15 cellular contexts compared by ENCODE assay signal in genomic region chr11:76568621-76569020, GRCh38.
A peak's percentile ranks its signal among the peaks of the same experiment; 100 is the strongest.
DNase-seq lines count a peak whose midpoint lies in the region; ATAC-seq and TF ChIP-seq lines count a peak whose summit lies in the region.
"Had no signal": no experiment of that assay in that cellular context is flagged by ENCODE, and none has a peak within 500 bp of the region (broad histone marks: within the 10 kb centered on the region; RNA-seq: fewer than 3 reads in every experiment).

No MANE protein-coding gene starts in this region.

- intact Hi-C loops in activated T-helper 2 cell treated with anti-CD3 and anti-CD28 coated beads, Interferon-gamma antibody, Interleukin-2, Interleukin-4, amounts not matched to agents 10 μg/mL and 5 μg/mL and 100 μg/mL, durations not matched to agents 14 hours and 24 hours and 36 hours (cut with micrococcal nuclease), result loop anchor here (2.0 kb wide), 1 partner anchor 20 kb away; no protein-coding TSS in a partner anchor

- peak overlapping the region; percentile 9 for H3K27ac Mint-ChIP-seq in T-helper 2 cell treated with Interferon-gamma antibody and Interleukin-4, amounts not matched to agents 5 μg/mL and 100 μg/mL, for 36 hours
- H3K27ac Mint-ChIP-seq in activated T-helper 2 cell treated with anti-CD3 and anti-CD28 coated beads, Interferon-gamma antibody, Interleukin-2, Interleukin-4, amounts not matched to agents 10 μg/mL and 5 μg/mL and 100 μg/mL, durations not matched to agents 14 hours and 24 hours and 36 hours, result peak overlapping the region; percentile 31
- H3K27ac Mint-ChIP-seq in chondrocyte (ENCODE audit: unreplicated experiment), result peak overlapping the region; percentile 32
- H3K27ac Mint-ChIP-seq: B cell; CD4-positive, alpha-beta T cell; CD8-positive, alpha-beta T cell had no signal

- H3K27me3 Mint-ChIP-seq in T-helper 2 cell treated with Interferon-gamma antibody and Interleukin-4, amounts not matched to agents 5 μg/mL and 100 μg/mL, for 36 hours (ENCODE audit: low read depth), result no peaks in the 10 kb centered on the region
- no peaks in the 10 kb centered on the region for H3K27me3 Mint-ChIP-seq in activated T-helper 2 cell treated with anti-CD3 and anti-CD28 coated beads, Interferon-gamma antibody, Interleukin-2, Interleukin-4, amounts not matched to agents 10 μg/mL and 5 μg/mL and 100 μg/mL, durations not matched to agents 14 hours and 24 hours and 36 hours (ENCODE audit: low read depth)
- H3K27me3 Mint-ChIP-seq in chondrocyte (ENCODE audit: low read depth), result no peaks in the 10 kb centered on the region
- H3K27me3 Mint-ChIP-seq: CD4-positive, alpha-beta T cell had no signal

- H3K4me3 Mint-ChIP-seq in T-helper 2 cell treated with Interferon-gamma antibody and Interleukin-4, amounts not matched to agents 5 μg/mL and 100 μg/mL, for 36 hours, result peak overlapping the region; percentile 59
- no peak overlapping the region for H3K4me3 Mint-ChIP-seq in activated T-helper 2 cell treated with anti-CD3 and anti-CD28 coated beads, Interferon-gamma antibody, Interleukin-2, Interleukin-4, amounts not matched to agents 10 μg/mL and 5 μg/mL and 100 μg/mL, durations not matched to agents 14 hours and 24 hours and 36 hours (ENCODE audit: low read depth)
- H3K4me3 Mint-ChIP-seq in chondrocyte (ENCODE audit: unreplicated experiment), result no peak overlapping the region
- H3K4me3 Mint-ChIP-seq: B cell; CD4-positive, alpha-beta T cell; CD8-positive, alpha-beta T cell had no signal

- ATAC-seq in HG03196 (IDR thresholded peaks at IDR 0.05; ENCODE audit: unreplicated experiment), result no peak
- ATAC-seq: A549; CD8-positive, alpha-beta T cell had no signal

- DNase-seq in T-helper 2 cell treated with Interferon-gamma antibody and Interleukin-4, amounts not matched to agents 5 μg/mL and 100 μg/mL, for 36 hours (ENCODE audit: low spot score), result no peak
- no peak for DNase-seq in T-helper 2 cell
- DNase-seq in activated T-helper 2 cell treated with anti-CD3 and anti-CD28 coated beads, Interferon-gamma antibody, Interleukin-2, Interleukin-4, amounts not matched to agents 10 μg/mL and 5 μg/mL and 100 μg/mL, durations not matched to agents 14 hours and 24 hours and 36 hours (ENCODE audit: low spot score), result no peak
- no peak for DNase-seq in chondrocyte (ENCODE audit: low spot score)
- DNase-seq in islet precursor cell, result no peak
- DNase-seq: AML-193; Caco-2; Calu3; CD4-positive, alpha-beta T cell; CD8-positive, alpha-beta T cell; DMS79 treated with DMSO at 0.1 percent for 48 hours; GF-D8 had no signal

- peaks cover 18% of the 10 kb centered on the region for H3K9me3 Mint-ChIP-seq in T-helper 2 cell treated with Interferon-gamma antibody and Interleukin-4, amounts not matched to agents 5 μg/mL and 100 μg/mL, for 36 hours
- peaks cover 14% of the 10 kb centered on the region for H3K9me3 Mint-ChIP-seq in activated T-helper 2 cell treated with anti-CD3 and anti-CD28 coated beads, Interferon-gamma antibody, Interleukin-2, Interleukin-4, amounts not matched to agents 10 μg/mL and 5 μg/mL and 100 μg/mL, durations not matched to agents 14 hours and 24 hours and 36 hours
- H3K9me3 Mint-ChIP-seq in chondrocyte (ENCODE audit: low read depth), result peaks cover 17% of the 10 kb centered on the region
- H3K9me3 Mint-ChIP-seq: CD8-positive, alpha-beta T cell had no signal

- TF ChIP-seq CTCF in chondrocyte (IDR thresholded peaks at IDR 0.05), result no peak

- peaks cover 18% of the 10 kb centered on the region for H3K36me3 Mint-ChIP-seq in T-helper 2 cell treated with Interferon-gamma antibody and Interleukin-4, amounts not matched to agents 5 μg/mL and 100 μg/mL, for 36 hours (ENCODE audit: low read depth)
- H3K36me3 Mint-ChIP-seq in activated T-helper 2 cell treated with anti-CD3 and anti-CD28 coated beads, Interferon-gamma antibody, Interleukin-2, Interleukin-4, amounts not matched to agents 10 μg/mL and 5 μg/mL and 100 μg/mL, durations not matched to agents 14 hours and 24 hours and 36 hours (ENCODE audit: low read depth), result peaks cover 27% of the 10 kb centered on the region
- H3K36me3 Mint-ChIP-seq in chondrocyte (ENCODE audit: low read depth), result peaks cover 2% of the 10 kb centered on the region
- H3K36me3 Mint-ChIP-seq: CD8-positive, alpha-beta T cell had no signal

- peaks cover 51% of the 10 kb centered on the region for H3K4me1 Mint-ChIP-seq in T-helper 2 cell treated with Interferon-gamma antibody and Interleukin-4, amounts not matched to agents 5 μg/mL and 100 μg/mL, for 36 hours (ENCODE audit: low read depth)
- peaks cover 36% of the 10 kb centered on the region for H3K4me1 Mint-ChIP-seq in activated T-helper 2 cell treated with anti-CD3 and anti-CD28 coated beads, Interferon-gamma antibody, Interleukin-2, Interleukin-4, amounts not matched to agents 10 μg/mL and 5 μg/mL and 100 μg/mL, durations not matched to agents 14 hours and 24 hours and 36 hours (ENCODE audit: low read depth)
- peaks cover 38% of the 10 kb centered on the region for H3K4me1 Mint-ChIP-seq in chondrocyte (ENCODE audit: low read depth)
